In genomic region chr3:9473496-9473895, GRCh38 we compare ENCODE assay signal across 1 cellular context.
TF ChIP-seq lines count a peak whose summit lies in the region.

No MANE protein-coding gene starts in this region.

TF ChIP-seq in SK-N-SH treated with all-trans-retinoic acid at 6 μM for 48 hours, 23 proteins besides CTCF, POLR2A, EP300 and RAD21 (continued from another document):
- TF ChIP-seq, protein P1, sequence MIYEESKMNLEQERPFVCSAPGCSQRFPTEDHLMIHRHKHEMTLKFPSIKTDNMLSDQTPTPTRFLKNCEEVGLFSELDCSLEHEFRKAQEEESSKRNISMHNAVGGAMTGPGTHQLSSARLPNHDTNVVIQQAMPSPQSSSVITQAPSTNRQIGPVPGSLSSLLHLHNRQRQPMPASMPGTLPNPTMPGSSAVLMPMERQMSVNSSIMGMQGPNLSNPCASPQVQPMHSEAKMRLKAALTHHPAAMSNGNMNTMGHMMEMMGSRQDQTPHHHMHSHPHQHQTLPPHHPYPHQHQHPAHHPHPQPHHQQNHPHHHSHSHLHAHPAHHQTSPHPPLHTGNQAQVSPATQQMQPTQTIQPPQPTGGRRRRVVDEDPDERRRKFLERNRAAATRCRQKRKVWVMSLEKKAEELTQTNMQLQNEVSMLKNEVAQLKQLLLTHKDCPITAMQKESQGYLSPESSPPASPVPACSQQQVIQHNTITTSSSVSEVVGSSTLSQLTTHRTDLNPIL (CRISPR knock-in tag; IDR thresholded peaks at IDR 0.05; ENCODE audit: low read depth) = no peak
- TF ChIP-seq CSRNP3 (CRISPR knock-in tag; IDR thresholded peaks at IDR 0.05) (no peak), OSR1 (CRISPR knock-in tag; IDR thresholded peaks at IDR 0.05) (no peak), RARB (CRISPR knock-in tag; IDR thresholded peaks at IDR 0.05) (no peak), ZNF565 (CRISPR knock-in tag; conservative IDR thresholded peaks at IDR 0.05; ENCODE audit: low read depth) (no peak), ZFP30 (CRISPR knock-in tag; IDR thresholded peaks at IDR 0.05) (no peak), ISL1 (CRISPR knock-in tag; IDR thresholded peaks at IDR 0.05) (no peak), TSHZ2 (CRISPR knock-in tag; IDR thresholded peaks at IDR 0.05) (no peak), SNAI2 (CRISPR knock-in tag; IDR thresholded peaks at IDR 0.05) (no peak)
